Comparison of ENCODE assay signal across 32 cellular contexts in the genomic region with DNA sequence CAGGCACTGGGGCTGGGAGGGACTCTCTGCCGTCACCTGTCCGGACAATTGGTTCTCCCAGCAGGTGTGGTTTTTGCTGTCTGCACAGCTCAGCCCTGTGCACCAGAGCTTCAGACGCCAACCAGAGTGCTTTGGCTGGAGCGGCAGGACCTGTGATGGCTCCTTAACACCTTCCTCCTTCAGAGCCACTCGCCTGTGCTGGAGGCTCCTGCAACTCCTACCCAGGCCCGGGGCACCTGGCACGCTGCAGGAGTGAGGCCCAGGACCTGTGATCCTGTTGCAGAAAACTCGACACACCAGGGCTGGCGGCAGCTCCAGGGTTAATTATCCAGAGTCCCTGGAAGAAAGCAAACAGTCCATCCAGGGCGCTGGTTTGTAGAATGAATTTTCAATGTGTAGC.
"Had no signal": no experiment of that assay in that cellular context is flagged by ENCODE, and none has a peak within 500 bp of the region (broad histone marks: within the 10 kb centered on the region; RNA-seq: fewer than 3 reads in every experiment).

No MANE protein-coding gene starts in this region.

- DNase-seq: activated B cell treated with CpG ODN at 0.5 μM for 24 hours; activated CD4-positive, alpha-beta memory T cell treated with anti-CD3 and anti-CD28 coated beads for 36 hours; activated CD4-positive, alpha-beta T cell treated with anti-CD3 and anti-CD28 coated beads for 4 hours; activated CD4-positive, alpha-beta T cell treated with anti-CD3 and anti-CD28 coated beads, Interleukin-2, amount 10 ng/mL, durations not matched to agents 24 days and 14 days; activated CD4-positive, alpha-beta T cell treated with anti-CD3 and anti-CD28 coated beads, Interleukin-2, amount 50 U/mL, for 1 hour; activated CD4-positive, alpha-beta T cell treated with anti-CD3 and anti-CD28 coated beads, Interleukin-2, amount 50 U/mL, for 4 hours; activated CD4-positive, CD25-positive, alpha-beta regulatory T cell treated with anti-CD3 and anti-CD28 coated beads, Interleukin-2, amount 50 U/mL, for 72 hours; activated CD8-positive, alpha-beta memory T cell treated with anti-CD3 and anti-CD28 coated beads, Interleukin-2, amount 50 U/mL, for 4 hours; activated CD8-positive, alpha-beta T cell treated with anti-CD3 and anti-CD28 coated beads for 36 hours; activated effector memory CD4-positive, alpha-beta T cell treated with Interleukin-2 at 50 U/mL for 16 hours; activated gamma-delta T cell; activated naive CD4-positive, alpha-beta T cell treated with anti-CD3 and anti-CD28 coated beads, Interleukin-2, amount 10 ng/mL, durations not matched to agents 7 days and 5 days; activated naive CD4-positive, alpha-beta T cell treated with Interleukin-2 at 50 U/mL for 16 hours; activated naive CD8-positive, alpha-beta T cell treated with anti-CD3 and anti-CD28 coated beads, Interleukin-2, amount 10 ng/mL, durations not matched to agents 7 days and 5 days; activated naive CD8-positive, alpha-beta T cell treated with anti-CD3 and anti-CD28 coated beads, Interleukin-2, amount 50 U/mL, for 24 hours; activated T-cell treated with anti-CD3 and anti-CD28 coated beads for 4 hours; activated T-cell treated with anti-CD3 and anti-CD28 coated beads, Interleukin-2, amount 50 U/mL, for 1 hour; activated T-cell treated with anti-CD3 and anti-CD28 coated beads, Interleukin-2, amount 50 U/mL, for 4 hours; activated T-cell treated with anti-CD3 and anti-CD28 coated beads, Interleukin-2, amount 50 U/mL, for 72 hours; amygdala; anterior cingulate cortex; body of pancreas; brain microvascular endothelial cell; central memory CD4-positive, alpha-beta T cell; cerebellar nuclear complex; SW 1271; T-helper 1 cell; T-helper 2 cell; T-helper 9 cell had no signal

- H3K4me3 ChIP-seq: body of pancreas, breast epithelium had no signal

- H3K27ac ChIP-seq: body of pancreas, brain microvascular endothelial cell, breast epithelium, VCaP had no signal

- H3K27me3 ChIP-seq: brain microvascular endothelial cell, breast epithelium had no signal

- H3K36me3 ChIP-seq: brain microvascular endothelial cell, breast epithelium had no signal

- ATAC-seq: activated CD8-positive, alpha-beta T cell treated with anti-CD3 and anti-CD28 coated beads for 36 hours; activated naive CD8-positive, alpha-beta T cell treated with anti-CD3 and anti-CD28 coated beads, Interleukin-2, amount 50 U/mL, for 24 hours; activated T-cell treated with anti-CD3 and anti-CD28 coated beads, Interleukin-2, amount 50 U/mL, for 4 hours; activated T-cell treated with anti-CD3 and anti-CD28 coated beads, Interleukin-2, amount 50 U/mL, for 72 hours; activated T-helper 17 cell treated with anti-CD3 and anti-CD28 coated beads, Interleukin-2, amount 50 U/mL, for 72 hours; body of pancreas had no signal

- H3K4me1 ChIP-seq: body of pancreas, breast epithelium had no signal

- H3K9me3 ChIP-seq: body of pancreas, breast epithelium had no signal
